ENCODE assay signal across 1 cellular context in the genomic region with DNA sequence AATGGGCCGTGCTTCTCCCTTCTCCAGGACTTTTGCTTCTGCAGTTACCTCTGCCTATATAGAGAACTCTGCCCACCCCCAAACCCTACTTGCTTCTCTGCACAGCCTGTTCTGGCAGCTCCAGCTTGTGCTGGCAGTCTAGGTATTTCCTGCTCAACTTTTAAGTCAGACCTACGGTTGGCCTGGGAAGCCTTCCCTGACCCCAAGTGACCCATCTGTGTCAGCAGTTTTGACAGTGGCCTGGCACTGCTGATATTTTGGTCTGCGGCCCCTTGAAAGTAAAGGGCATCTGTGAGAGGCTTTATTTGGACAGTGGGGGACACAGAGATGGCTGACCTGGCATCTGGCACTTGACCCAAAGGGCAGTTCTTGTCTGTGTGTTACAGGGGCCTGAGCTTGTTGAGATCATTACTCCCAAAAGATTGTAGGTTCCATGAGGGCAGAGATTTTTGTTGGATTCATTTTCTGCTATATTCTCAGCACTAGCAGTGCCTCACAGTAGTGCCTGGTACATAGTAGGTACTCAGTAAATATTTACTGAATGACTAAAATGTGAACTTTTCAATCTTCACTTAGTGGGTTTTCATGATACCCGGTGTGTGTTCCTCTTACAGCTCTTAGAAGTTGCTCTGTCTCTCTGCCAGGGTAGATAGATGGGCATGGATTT.
TF ChIP-seq lines count a peak whose summit lies in the region.

No MANE protein-coding gene starts in this region.

TF ChIP-seq in GM12878, 131 proteins besides CTCF, POLR2A, EP300 and RAD21 (continued from another document):
- TF ChIP-seq KAT2A (conservative IDR thresholded peaks at IDR 0.05; ENCODE audit: control insufficient read depth, low read depth, low read length) (no peak), ZSCAN29 (IDR thresholded peaks at IDR 0.05) (no peak), BRCA1 (IDR thresholded peaks at IDR 0.05; ENCODE audit: low read depth, low read length) (no peak), CUX1 (IDR thresholded peaks at IDR 0.05; ENCODE audit: insufficient replicate concordance, low read depth, low read length) (no peak)
